In genomic region chr7:142488234-142488633, GRCh38 we compare ENCODE assay signal across 19 cellular contexts.
DNase-seq lines count a peak whose midpoint lies in the region; ATAC-seq and TF ChIP-seq lines count a peak whose summit lies in the region.
"Had no signal": no experiment of that assay in that cellular context is flagged by ENCODE, and none has a peak within 500 bp of the region (broad histone marks: within the 10 kb centered on the region; RNA-seq: fewer than 3 reads in every experiment).

No MANE protein-coding gene starts in this region.

- H2BK15ac ChIP-seq in neuronal stem cell (ENCODE audit: low read length), result no peak overlapping the region

- H3K27ac ChIP-seq in heart left ventricle (no peak overlapping the region), right atrium auricular region (no peak overlapping the region), OCI-LY7 (ENCODE audit: low read depth, low read length, poor library complexity, severe bottlenecking) (no peak overlapping the region), neuronal stem cell (replicated peaks; ENCODE audit: low read length) (no peak overlapping the region), foreskin keratinocyte (no peak overlapping the region)
- H3K27ac ChIP-seq: SJCRH30 had no signal

- H3K4me1 Mint-ChIP-seq in type B pancreatic cell (ENCODE audit: unreplicated experiment), result no peaks in the 10 kb centered on the region

- H2BK12ac ChIP-seq in neuronal stem cell (ENCODE audit: low read length), result no peak overlapping the region

- no TSS peak for BruUV-seq in OCI-LY7 (replicated peaks; lab: Mats Ljungman, UMichigan)

- H3K79me2 ChIP-seq in OCI-LY7 (ENCODE audit: insufficient read depth, low read depth, low read length), result no peaks in the 10 kb centered on the region

- no peak overlapping the region for H3K18ac ChIP-seq in neuronal stem cell (ENCODE audit: low read length)

- H3K27ac Mint-ChIP-seq in type B pancreatic cell, result peak overlapping the region; percentile 17
- H3K27ac Mint-ChIP-seq: IgD-negative memory B cell had no signal

- WGBS in heart left ventricle, 4 donors, result 63 to 70% (median 66%) methylated on average over 7 of the region's 7 CpGs
- no CpG with 5 or more reads among the region's 7 CpGs for WGBS in neuronal stem cell (ENCODE audit: extremely low coverage in 2 of 2, insufficient read length in 2 of 2, insufficient replicate concordance in 1 of 2), 2 donors

- no peak overlapping the region for H2BK5ac ChIP-seq in neuronal stem cell (ENCODE audit: low read length)

- H3K4me1 ChIP-seq in heart left ventricle (peaks cover 0 to 9% (median 0%) of the 10 kb centered on the region in 12 donors), right atrium auricular region (no peaks in the 10 kb centered on the region), OCI-LY7 (ENCODE audit: insufficient read depth, low read length, poor library complexity, severe bottlenecking) (peaks cover 16% of the 10 kb centered on the region), neuronal stem cell (ENCODE audit: control insufficient read depth in 2 of 2, insufficient read depth in 1 of 2, low read depth in 1 of 2, low read length in 2 of 2) (peaks cover 0 to 2% of the 10 kb centered on the region in 2 donors), foreskin keratinocyte (no peaks in the 10 kb centered on the region)
- H3K4me1 ChIP-seq: HAP-1, SJCRH30 had no signal

- CTCF ChIA-PET in OCI-LY7 (lab: Charles Lee; ENCODE audit: unreplicated experiment), result no interaction called here

- H3K23ac ChIP-seq in neuronal stem cell (ENCODE audit: low read depth, low read length, poor library complexity), result no peak overlapping the region

- H3K9me3 Mint-ChIP-seq in type B pancreatic cell, result no peaks in the 10 kb centered on the region
- H3K9me3 Mint-ChIP-seq: IgD-negative memory B cell had no signal

- H3K27me3 ChIP-seq in heart left ventricle (peaks cover 0 to 12% (median 0%) of the 10 kb centered on the region in 9 donors), right atrium auricular region (no peaks in the 10 kb centered on the region), neuronal stem cell (ENCODE audit: control insufficient read depth in 3 of 3, insufficient read depth in 3 of 3, low read depth in 1 of 3, low read length in 3 of 3) (no peaks in the 10 kb centered on the region), foreskin keratinocyte (no peaks in the 10 kb centered on the region)

- H3K36me3 ChIP-seq in heart left ventricle (no peaks in the 10 kb centered on the region), right atrium auricular region (no peaks in the 10 kb centered on the region), OCI-LY7 (ENCODE audit: insufficient read depth, low read length) (no peaks in the 10 kb centered on the region), neuronal stem cell (replicated peaks in 1 of 2; ENCODE audit: control insufficient read depth in 2 of 2, insufficient read depth in 2 of 2, low read length in 2 of 2) (no peaks in the 10 kb centered on the region)
- H3K36me3 ChIP-seq: HAP-1, SJCRH30 had no signal

- H4K91ac ChIP-seq in neuronal stem cell (ENCODE audit: low read depth, low read length, poor library complexity), result no peak overlapping the region

- no peak overlapping the region for H3K4ac ChIP-seq in neuronal stem cell (ENCODE audit: low read length)

- H3K4me3 Mint-ChIP-seq in type B pancreatic cell, result no peak overlapping the region

- peak overlapping the region; percentile 10 for H3K9ac ChIP-seq in neuronal stem cell (ENCODE audit: low read depth, low read length, poor library complexity)

- H3K4me2 ChIP-seq in OCI-LY7 (ENCODE audit: low read length) (peak overlapping the region; percentile 50; the same call in 1 of the 2 replicates), neuronal stem cell (ENCODE audit: insufficient read depth, low read length, poor library complexity, severe bottlenecking) (no peak overlapping the region)

- POLR2A ChIA-PET in OCI-LY7 (lab: Charles Lee), result no interaction called here

- DNase-seq in heart left ventricle, result no peak
- DNase-seq in right atrium auricular region (ENCODE audit: low spot score), result no peak
- DNase-seq in OCI-LY7 (ENCODE audit: low spot score), result no peak
- no peak for DNase-seq in neuronal stem cell (ENCODE audit: low spot score)
- DNase-seq in type B pancreatic cell (ENCODE audit: extremely low spot score, unreplicated experiment), result no peak
- no peak for DNase-seq in activated CD4-positive, alpha-beta T cell treated with anti-CD3 and anti-CD28 coated beads, Interleukin-2, amount 50 U/mL, for 1 hour
- DNase-seq in foreskin keratinocyte, result no peak
- no peak for DNase-seq in NCI-H748 (lab: John Stamatoyannopoulos, UW; ENCODE audit: unreplicated experiment)
- DNase-seq: C1 segment of cervical spinal cord, COR-L47, DMS153, EL, NCI-H1105 treated with DMSO at 0.1 percent for 48 hours, NCI-H1694 treated with DMSO at 0.1 percent for 48 hours, NCI-H69, RPMI8226, SJCRH30 had no signal

- no peaks in the 10 kb centered on the region for H3K36me3 Mint-ChIP-seq in type B pancreatic cell

- no peaks in the 10 kb centered on the region for H4K20me1 ChIP-seq in OCI-LY7 (ENCODE audit: insufficient read depth, low read length)

- H3K79me1 ChIP-seq in neuronal stem cell (ENCODE audit: low read depth, low read length), result no peaks in the 10 kb centered on the region

- intact Hi-C loops in heart left ventricle (cut with DNase I), result no loop called here
- intact Hi-C loops in OCI-LY7 (cut with micrococcal nuclease; ENCODE audit: unreplicated experiment), result no loop called here

- H3K9me3 ChIP-seq in heart left ventricle (no peaks in the 10 kb centered on the region), right atrium auricular region (no peaks in the 10 kb centered on the region), OCI-LY7 (ENCODE audit: low read length) (no peaks in the 10 kb centered on the region), neuronal stem cell (replicated peaks in 1 of 2; ENCODE audit: control insufficient read depth in 2 of 2, insufficient read depth in 1 of 2, low read depth in 1 of 2, low read length in 2 of 2) (no peaks in the 10 kb centered on the region)
- H3K9me3 ChIP-seq: HAP-1, SJCRH30 had no signal

- H2BK120ac ChIP-seq in neuronal stem cell (ENCODE audit: low read depth, low read length), result no peak overlapping the region

- no peak for TF ChIP-seq POLR2A in heart left ventricle (IDR thresholded peaks at IDR 0.05)

- H3K4me3 ChIP-seq in heart left ventricle, result no peak overlapping the region
- no peak overlapping the region for H3K4me3 ChIP-seq in right atrium auricular region
- H3K4me3 ChIP-seq in OCI-LY7 (ENCODE audit: low read depth, low read length, poor library complexity, severe bottlenecking), result no peak overlapping the region
- no peak overlapping the region for H3K4me3 ChIP-seq in neuronal stem cell (ENCODE audit: low read length in 2 of 2)
- H3K4me3 ChIP-seq: HAP-1, SJCRH30 had no signal

- no peak overlapping the region for H2AK5ac ChIP-seq in neuronal stem cell (ENCODE audit: low read depth, low read length)

- ATAC-seq in heart left ventricle, result peak in 3 of 4 donors; percentile 16 to 43 (median 37)
- ATAC-seq in foreskin keratinocyte, result no peak

- H3K27me3 Mint-ChIP-seq in type B pancreatic cell, result peaks cover 12% of the 10 kb centered on the region

- no peak overlapping the region for H3K14ac ChIP-seq in neuronal stem cell (ENCODE audit: low read length)

- TF ChIP-seq CTCF in heart left ventricle (IDR thresholded peaks at IDR 0.05) (no peak), right atrium auricular region (IDR thresholded peaks at IDR 0.05) (no peak), OCI-LY7 (conservative IDR thresholded peaks at IDR 0.05; ENCODE audit: low read length) (no peak), type B pancreatic cell (conservative IDR thresholded peaks at IDR 0.05) (no peak), foreskin keratinocyte (conservative IDR thresholded peaks at IDR 0.05) (no peak)

- H2AFZ ChIP-seq in OCI-LY7 (ENCODE audit: low read length), result no peak overlapping the region
- H2AFZ ChIP-seq in neuronal stem cell (ENCODE audit: low read length), result no peak overlapping the region

- H4K8ac ChIP-seq in neuronal stem cell (ENCODE audit: low read depth, low read length), result no peak overlapping the region

- H3K9me2 ChIP-seq in OCI-LY7 (ENCODE audit: insufficient read depth, low read length), result no peaks in the 10 kb centered on the region
